ENCODE assay signal across 14 cellular contexts in the genomic region with DNA sequence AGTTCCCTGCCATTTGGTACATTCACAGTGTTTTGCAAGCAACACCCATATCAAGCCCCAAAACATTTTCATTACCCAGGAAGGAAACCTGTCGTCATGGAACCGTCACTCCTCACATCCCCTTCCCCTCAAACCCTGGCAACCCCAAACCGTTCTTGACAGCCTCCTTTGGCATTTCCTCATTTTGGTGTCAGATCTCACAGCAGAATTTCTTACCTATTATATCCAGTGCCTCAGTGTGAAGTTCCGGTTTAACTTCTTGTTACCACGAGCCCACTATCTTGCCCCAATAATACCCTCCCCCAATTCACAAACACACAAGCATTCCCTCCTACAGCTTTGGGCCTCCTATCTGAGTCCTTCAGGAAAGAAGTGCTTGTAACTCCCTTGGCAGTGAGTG. TPM values are rescaled to one million over a fixed set of nuclear protein-coding genes. Genes with fewer than 3 reads are reported as not detected.
"Had no signal": no experiment of that assay in that cellular context is flagged by ENCODE, and none has a peak within 500 bp of the region (broad histone marks: within the 10 kb centered on the region; RNA-seq: fewer than 3 reads in every experiment).

No MANE protein-coding gene starts in this region.

RNA-seq across cellular contexts. Expression of gene NAT8, which starts 16.0 kb away (rescaled TPM):
- total RNA-seq: activated B cell treated with CpG ODN at 0.5 μM for 24 hours; activated CD4-positive, alpha-beta memory T cell treated with anti-CD3 and anti-CD28 coated beads for 36 hours; activated naive CD4-positive, alpha-beta T cell treated with anti-CD3 and anti-CD28 coated beads for 36 hours; activated naive CD4-positive, alpha-beta T cell treated with anti-CD3 and anti-CD28 coated beads, Interleukin-2, amount 50 U/mL, for 72 hours; activated T-cell treated with anti-CD3 and anti-CD28 coated beads, Interleukin-2, amount 50 U/mL, for 4 hours; activated T-helper 1 cell treated with anti-CD3 and anti-CD28 coated beads, Interleukin-12 subunit alpha, Interleukin-12 subunit beta, Interleukin-2, Interleukin-4 antibody, amounts not matched to agents 30 ng/mL and 10 ng/mL and 1 ng/mL, durations not matched to agents 14 hours and 24 hours and 36 hours; astrocyte; body of pancreas; breast epithelium; cardiac septum; PC-3; SJSA1; T-cell; T-helper 17 cell had no signal
